ENCODE assay signal across 16 cellular contexts in genomic region chr3:78351338-78351737, GRCh38.
DNase-seq lines count a peak whose midpoint lies in the region; ATAC-seq, FAIRE-seq and TF ChIP-seq lines count a peak whose summit lies in the region.
"Had no signal": no experiment of that assay in that cellular context is flagged by ENCODE, and none has a peak within 500 bp of the region (broad histone marks: within the 10 kb centered on the region; RNA-seq: fewer than 3 reads in every experiment).

No MANE protein-coding gene starts in this region.

- in situ Hi-C loops in IMR-90 (cut with MboI; ENCODE audit: low sequenced_read_pairs) = no loop called here

- no peak overlapping the region for H4K91ac ChIP-seq in IMR-90 (ENCODE audit: insufficient read depth, low read depth, low read length)

- H2AK5ac ChIP-seq in IMR-90 (ENCODE audit: low read depth, low read length) = no peak overlapping the region

- H3K4me3 ChIP-seq in IMR-90 (ENCODE audit: insufficient read depth, low read depth, low read length) (no peak overlapping the region), choroid plexus epithelial cell (ENCODE audit: low read depth, low read length) (no peak overlapping the region)
- H3K4me3 ChIP-seq: BLaER1 treated with 17β-estradiol and CSF1 and Interleukin-3, amounts not matched to agents 10 nM and 100 nM; GM12878 had no signal

- H2AFZ ChIP-seq in IMR-90 (replicated peaks; ENCODE audit: low read length, poor library complexity) = no peak overlapping the region

- no peak overlapping the region for H4K5ac ChIP-seq in IMR-90 (ENCODE audit: low read depth, low read length)

- H3K14ac ChIP-seq in IMR-90 (replicated peaks; ENCODE audit: low read depth, low read length) = no peak overlapping the region

- no CpG with 5 or more reads among the region's 3 CpGs for WGBS in IMR-90 (ENCODE audit: extremely low coverage in 2 of 2, insufficient read length in 1 of 2), 2 experiments

- H3K18ac ChIP-seq in IMR-90 (ENCODE audit: low read depth, low read length) = no peak overlapping the region

- H3K23ac ChIP-seq in IMR-90 (ENCODE audit: low read depth, low read length) = no peak overlapping the region

- intact Hi-C loops in IMR-90 (cut with micrococcal nuclease) = no loop called here

- H2AK9ac ChIP-seq in IMR-90 (replicated peaks; ENCODE audit: low read depth, low read length, poor library complexity) = no peak overlapping the region

- no peaks in the 10 kb centered on the region for H3K79me1 ChIP-seq in IMR-90 (ENCODE audit: low read depth in 1 of 2, low read length in 2 of 2)

- no peak overlapping the region for H3K27ac ChIP-seq in IMR-90 (ENCODE audit: insufficient read depth, low read length)
- H3K27ac ChIP-seq: BLaER1 treated with 17β-estradiol and CSF1 and Interleukin-3, amounts not matched to agents 10 nM and 100 nM had no signal

- H3K4ac ChIP-seq in IMR-90 (ENCODE audit: low read depth, low read length) = no peak overlapping the region

- H3K27me3 ChIP-seq in IMR-90 (ENCODE audit: control insufficient read depth, insufficient read depth, low read length) = no peaks in the 10 kb centered on the region
- H3K27me3 ChIP-seq: BLaER1 treated with 17β-estradiol and CSF1 and Interleukin-3, amounts not matched to agents 10 nM and 100 nM had no signal

- no peak for TF ChIP-seq POLR2A in IMR-90 (IDR thresholded peaks at IDR 0.05; ENCODE audit: low read depth, low read length)

- TF ChIP-seq CTCF in IMR-90 (conservative IDR thresholded peaks at IDR 0.05; ENCODE audit: low read depth, low read length) = no peak
- no peak for TF ChIP-seq CTCF in choroid plexus epithelial cell (conservative IDR thresholded peaks at IDR 0.05; ENCODE audit: low read depth, low read length)

- CTCF ChIA-PET in IMR-90 (lab: Yijun Ruan, JAX) = interaction anchor here (0.6 kb wide), 1 partner anchor 146 kb away, joined by 5 read pairs; no protein-coding TSS in a partner anchor

- H4K8ac ChIP-seq in IMR-90 (ENCODE audit: low read depth in 2 of 2, low read length in 2 of 2) = no peak overlapping the region

- no peak for FAIRE-seq in GM19239 (lab: Jason Lieb, UNC)
- FAIRE-seq: GM12878, GM18507 had no signal

- H4K20me1 ChIP-seq in IMR-90 (ENCODE audit: insufficient read depth, low read length) = no peaks in the 10 kb centered on the region
- H4K20me1 ChIP-seq: BLaER1 treated with 17β-estradiol and CSF1 and Interleukin-3, amounts not matched to agents 10 nM and 100 nM had no signal

- no peak overlapping the region for H2BK5ac ChIP-seq in IMR-90 (ENCODE audit: low read depth, low read length, poor library complexity, severe bottlenecking)

- dilution Hi-C loops in IMR-90 (cut with HindIII; ENCODE audit: low sequenced_read_pairs, unreplicated experiment) = no loop called here

- H2BK120ac ChIP-seq in IMR-90 (ENCODE audit: low read depth, low read length) = no peak overlapping the region

- H3K4me2 ChIP-seq in IMR-90 (ENCODE audit: low read depth, low read length) = no peak overlapping the region
- H3K4me2 ChIP-seq: BLaER1 treated with 17β-estradiol and CSF1 and Interleukin-3, amounts not matched to agents 10 nM and 100 nM had no signal

- H3K36me3 ChIP-seq in IMR-90 (ENCODE audit: control insufficient read depth, insufficient read depth, low read length) = no peaks in the 10 kb centered on the region
- H3K36me3 ChIP-seq: BLaER1 treated with 17β-estradiol and CSF1 and Interleukin-3, amounts not matched to agents 10 nM and 100 nM had no signal

- TF ChIP-seq RAD21 in IMR-90 (IDR thresholded peaks at IDR 0.05; ENCODE audit: low read length) = no peak

- H3K56ac ChIP-seq in IMR-90 (ENCODE audit: extremely low read depth, insufficient read depth, low read length) = no peak overlapping the region

- no peaks in the 10 kb centered on the region for H3K9me1 ChIP-seq in IMR-90 (ENCODE audit: insufficient read depth, low read length)

- H3K9ac ChIP-seq in IMR-90 (ENCODE audit: low read depth, low read length) = no peak overlapping the region
- H3K9ac ChIP-seq: BLaER1 treated with 17β-estradiol and CSF1 and Interleukin-3, amounts not matched to agents 10 nM and 100 nM had no signal

- H3K4me1 ChIP-seq in IMR-90 (ENCODE audit: control insufficient read depth, insufficient read depth, low read length) = no peaks in the 10 kb centered on the region
- H3K4me1 ChIP-seq: BLaER1 treated with 17β-estradiol and CSF1 and Interleukin-3, amounts not matched to agents 10 nM and 100 nM had no signal

- H2BK15ac ChIP-seq in IMR-90 (ENCODE audit: low read depth, low read length) = no peak overlapping the region

- BruUV-seq in IMR-90 (replicated peaks; lab: Mats Ljungman, UMichigan) = no TSS peak

- DNase-seq in IMR-90 (no peak), choroid plexus epithelial cell (ENCODE audit: low read depth) (peak; percentile 46), inferior parietal cortex (ENCODE audit: extremely low spot score) (peak; percentile 4), GM19239 (ENCODE audit: insufficient read length, low spot score) (no peak)
- no peak for DNase-seq in stimulated activated CD4-positive, alpha-beta T cell treated with anti-CD3 and anti-CD28 coated beads, Interleukin-4, amount 100 ng/mL, for 1 hour
- DNase-seq: Calu3; CD8-positive, alpha-beta T cell; DMS53; DND-41; EL; GOT3; H9 had no signal

- no peak overlapping the region for H2BK20ac ChIP-seq in IMR-90 (ENCODE audit: low read depth, low read length)

- POLR2A ChIA-PET in IMR-90 (lab: Charles Lee; ENCODE audit: unreplicated experiment) = interaction anchor here (0.7 kb wide), 1 partner anchor 179 kb away, joined by 6 read pairs; no protein-coding TSS in a partner anchor

- ATAC-seq in IMR-90 (ENCODE audit: low read depth) (no peak), HG03442 (IDR thresholded peaks at IDR 0.05; ENCODE audit: unreplicated experiment) (no peak)
- ATAC-seq: CD8-positive, alpha-beta T cell; GM12878 had no signal

- no peaks in the 10 kb centered on the region for H3K9me3 ChIP-seq in IMR-90 (ENCODE audit: control insufficient read depth, insufficient read depth, low read length)
- H3K9me3 ChIP-seq: BLaER1 treated with 17β-estradiol and CSF1 and Interleukin-3, amounts not matched to agents 10 nM and 100 nM had no signal

TF ChIP-seq in IMR-90, 13 proteins besides CTCF, POLR2A, EP300 and RAD21:
- TF ChIP-seq MAZ (IDR thresholded peaks at IDR 0.05; ENCODE audit: borderline replicate concordance, low read depth, low read length) (no peak), CEBPB (IDR thresholded peaks at IDR 0.05; ENCODE audit: low read depth, low read length) (peak; percentile 69)

Comparison
In these comparisons a context has a peak if more than half of its experiments do, and no peak if none do; other contexts are left out.
1. DNase-seq: peak in choroid plexus epithelial cell (single experiment) and inferior parietal cortex (single experiment); none in IMR-90 (single experiment), GM19239 (single experiment) and stimulated activated CD4-positive, alpha-beta T cell treated with anti-CD3 and anti-CD28 coated beads, Interleukin-4, amount 100 ng/mL, for 1 hour (single experiment).